Comparison of ENCODE assay signal across 7 cellular contexts in genomic region chr14:99261916-99262787, GRCh38. TPM values are rescaled to one million over a fixed set of nuclear protein-coding genes. Genes with fewer than 3 reads are reported as not detected.
DNase-seq lines count a peak whose midpoint lies in the region; ATAC-seq and TF ChIP-seq lines count a peak whose summit lies in the region.

No MANE protein-coding gene starts in this region.

- H3K36me3 ChIP-seq in iPS-20b (ENCODE audit: insufficient read depth, low read depth, low read length) (0 out of 2 replicates have a peak, but pooled peaks cover 3% of the 10 kb centered on the region), stomach (no peaks in the 10 kb centered on the region)

- no peak for TF ChIP-seq CTCF in stomach (IDR thresholded peaks at IDR 0.05)

- peak; percentile 89 for DNase-seq in T follicular helper cell (ENCODE audit: low read depth)
- DNase-seq in activated T-cell treated with anti-CD3 and anti-CD28 coated beads, Interleukin-2, amount 50 U/mL, for 48 hours: peak; percentile 77 to 79
- peak; percentile 43 for DNase-seq in stomach
- DNase-seq in NCI-H524 treated with DMSO at 0.1 percent for 48 hours (lab: John Stamatoyannopoulos, UW): no peak
- no peak for DNase-seq in SHP77 (lab: John Stamatoyannopoulos, UW)

- no peak for TF ChIP-seq EP300 in stomach (IDR thresholded peaks at IDR 0.05)

- H3K4me3 ChIP-seq in iPS-20b (ENCODE audit: low read length) (peak overlapping the region; percentile 16; the same call in 1 of the 2 replicates), stomach (no peak overlapping the region)

- H3K27me3 ChIP-seq in iPS-20b (ENCODE audit: insufficient read depth, low read length) (peaks cover 23% of the 10 kb centered on the region; the same call in 1 of the 2 replicates), stomach (peaks cover 0 to 90% (median 26%) of the 10 kb centered on the region in 3 donors)

- no peak for TF ChIP-seq POLR2A in stomach (IDR thresholded peaks at IDR 0.05)

- H3K9ac ChIP-seq in iPS-20b (ENCODE audit: low read depth, low read length): peak overlapping the region; percentile 1; the same call in 1 of the 2 replicates

- no peak for ATAC-seq in HG02798 (IDR thresholded peaks at IDR 0.05; ENCODE audit: poor library complexity, unreplicated experiment)

- intact Hi-C loops in stomach (cut with DNase I; ENCODE audit: low total_unique reads): no loop called here

- no peaks in the 10 kb centered on the region for H3K9me3 ChIP-seq in iPS-20b (ENCODE audit: insufficient read depth, low read depth, low read length)
- H3K9me3 ChIP-seq in stomach: no peaks in the 10 kb centered on the region

- H3K27ac ChIP-seq in iPS-20b (ENCODE audit: low read length): no peak overlapping the region
- peak overlapping the region; percentile 36 to 60 (median 48) for H3K27ac ChIP-seq in stomach

- peaks cover 66% of the 10 kb centered on the region for H3K4me1 ChIP-seq in iPS-20b (ENCODE audit: insufficient read depth, low read length)
- peaks cover 0 to 8% (median 2%) of the 10 kb centered on the region in 4 donors for H3K4me1 ChIP-seq in stomach

- 27 to 38% (median 31%) methylated on average over 25 of the region's 25 CpGs for WGBS in stomach, 5 donors

RNA-seq across cellular contexts. Expression of gene BCL11B, which starts 9.8 kb away (rescaled TPM):
- total RNA-seq in stomach: 1 to 10 TPM in 4 of 5 donors, not detected in 1; 1.3 to 9.6 (median 2.0) TPM
- polyA plus RNA-seq in stomach: under 1 TPM; 0.15 to 0.90 (median 0.19) TPM

Comparison
In these comparisons a context has a peak if more than half of its experiments do, and no peak if none do; other contexts are left out.
1. DNase-seq: peak in T follicular helper cell (single experiment), activated T-cell treated with anti-CD3 and anti-CD28 coated beads, Interleukin-2, amount 50 U/mL, for 48 hours (2 of 2) and stomach (single experiment); none in NCI-H524 treated with DMSO at 0.1 percent for 48 hours (single experiment) and SHP77 (0 of 2).